ENCODE assay signal across 1 cellular context in genomic region chr5:72234898-72235297, GRCh38.
TF ChIP-seq lines count a peak whose summit lies in the region.

No MANE protein-coding gene starts in this region.

TF ChIP-seq in HCT116, 20 proteins besides CTCF, POLR2A, EP300 and RAD21 (continued from another document):
- no peak for TF ChIP-seq TCF7L2 (IDR thresholded peaks at IDR 0.05; ENCODE audit: borderline replicate concordance, extremely low read depth, insufficient read depth, insufficient read length)
- TF ChIP-seq MAX (IDR thresholded peaks at IDR 0.05) = 0 out of 2 replicates have a peak, but pooled peaks have one; percentile 23
- no peak for TF ChIP-seq EZH2phosphoT487 (IDR thresholded peaks at IDR 0.05; ENCODE audit: borderline replicate concordance)
- no peak for TF ChIP-seq ELF1 (IDR thresholded peaks at IDR 0.05; ENCODE audit: borderline replicate concordance, low read depth)
- no peak for TF ChIP-seq SIN3A (IDR thresholded peaks at IDR 0.05; ENCODE audit: low read depth)
- TF ChIP-seq YY1 (IDR thresholded peaks at IDR 0.05; ENCODE audit: extremely low read depth, insufficient replicate concordance, low read depth, low read length) = no peak
- TF ChIP-seq SRF (IDR thresholded peaks at IDR 0.05; ENCODE audit: low read depth) = 0 out of 2 replicates have a peak, but pooled peaks have one; percentile 19
- peak; percentile 38; the same call in 1 of the 2 replicates for TF ChIP-seq CBX3 (IDR thresholded peaks at IDR 0.05; ENCODE audit: low read depth)
- TF ChIP-seq EGR1 (IDR thresholded peaks at IDR 0.05; ENCODE audit: low read depth) = no peak
- TF ChIP-seq FOSL1 (IDR thresholded peaks at IDR 0.05; ENCODE audit: low read depth) = peak; percentile 90
- TF ChIP-seq EZH2 (IDR thresholded peaks at IDR 0.05) = no peak
- peak; percentile 52; the same call in 1 of the 2 replicates for TF ChIP-seq CEBPB (IDR thresholded peaks at IDR 0.05; ENCODE audit: low read depth)
- TF ChIP-seq ZNF274 (IDR thresholded peaks at IDR 0.05; ENCODE audit: low read depth, low read length) = no peak
